Comparison of ENCODE assay signal across 8 cellular contexts in genomic region chr14:91996951-91997371, GRCh38. TPM values are rescaled to one million over a fixed set of nuclear protein-coding genes. Genes with fewer than 3 reads are reported as not detected.
A peak's percentile ranks its signal among the peaks of the same experiment; 100 is the strongest.
DNase-seq lines count a peak whose midpoint lies in the region; ATAC-seq, FAIRE-seq and TF ChIP-seq lines count a peak whose summit lies in the region.

No MANE protein-coding gene starts in this region.

- CTCF ChIA-PET in BJ (lab: Yijun Ruan, JAX) = interaction anchor here (0.5 to 2.0 kb wide), 20 partner anchors 8 to 668 kb away, joined by 3 to 18 read pairs (median 4); no protein-coding TSS in a partner anchor

- intact Hi-C loops in kidney (cut with DNase I) = no loop called here

- FAIRE-seq in GM18507 (lab: Jason Lieb, UNC) = peak; percentile 81
- peak; percentile 97 for FAIRE-seq in kidney (lab: Jason Lieb, UNC)

- TF ChIP-seq POLR2A in tibial nerve (IDR thresholded peaks at IDR 0.05) = no peak

- no peak overlapping the region for H3K9ac ChIP-seq in kidney (ENCODE audit: low read length in 2 of 2)

- POLR2A ChIA-PET in BJ (lab: Charles Lee) = no interaction called here

- H3K4me1 ChIP-seq in kidney (ENCODE audit: control insufficient read depth in 1 of 2, insufficient read depth in 1 of 2, low read depth in 1 of 2, low read length in 2 of 2) (peaks cover 0 to 2% of the 10 kb centered on the region in 2 donors), tibial nerve (peaks cover 0 to 16% (median 0%) of the 10 kb centered on the region in 4 donors)

- DNase-seq in BJ (ENCODE audit: low read depth) (peak; percentile 85), GM18507 (ENCODE audit: extremely low spot score, insufficient read length, low read depth) (no peak), NCI-H446 treated with DMSO at 0.1 percent for 48 hours (lab: John Stamatoyannopoulos, UW) (peak; percentile 16), T47D (ENCODE audit: low read depth in 1 of 2, low spot score in 1 of 2) (peak; percentile 6 to 66), kidney (no peak), tibial nerve (ENCODE audit: low spot score in 2 of 2) (peak in 1 of 2 donors; percentile 20)

- TF ChIP-seq CTCF in BJ (IDR thresholded peaks at IDR 0.05; ENCODE audit: insufficient read depth, low read depth, low read length) (peak; percentile 71), kidney (IDR thresholded peaks at IDR 0.05; ENCODE audit: borderline replicate concordance, extremely low read depth, insufficient read depth) (peak; percentile 57), tibial nerve (IDR thresholded peaks at IDR 0.05) (peak; percentile 47 to 74 (median 58))

- ATAC-seq in HG02642 (IDR thresholded peaks at IDR 0.05; ENCODE audit: poor library complexity, unreplicated experiment) (no peak), HG03432 (IDR thresholded peaks at IDR 0.05; ENCODE audit: unreplicated experiment) (no peak)

- H3K4me3 ChIP-seq in BJ (ENCODE audit: low read depth, low read length) (no peak overlapping the region), kidney (ENCODE audit: low read length in 2 of 2) (no peak overlapping the region), tibial nerve (no peak overlapping the region)

- peak overlapping the region in 1 of 2 donors; percentile 41 for H3K27ac ChIP-seq in kidney (ENCODE audit: low read depth in 2 of 2, low read length in 2 of 2)
- peak overlapping the region in 1 of 4 donors; percentile 56 for H3K27ac ChIP-seq in tibial nerve

- 22 to 27% methylated on average over 2 of the region's 2 CpGs for WGBS in tibial nerve, 2 donors

- TF ChIP-seq EP300 in tibial nerve (IDR thresholded peaks at IDR 0.05) = no peak

- in situ Hi-C loops in T47D (cut with HindIII; ENCODE audit: low pct_unique_long_range_greater_than_20kb, low sequenced_read_pairs) = no loop called here

- H3K36me3 ChIP-seq in BJ (ENCODE audit: control insufficient read depth, insufficient read depth, low read length) = no peaks in the 10 kb centered on the region; the same call in 1 of the 2 replicates
- H3K36me3 ChIP-seq in kidney (ENCODE audit: control insufficient read depth in 1 of 2, insufficient read depth in 2 of 2, low read length in 2 of 2) = peaks cover 4 to 14% of the 10 kb centered on the region in 2 donors
- H3K36me3 ChIP-seq in tibial nerve = peaks cover 0 to 48% (median 0%) of the 10 kb centered on the region in 3 donors

- H3K9me3 ChIP-seq in kidney (ENCODE audit: control insufficient read depth in 1 of 2, low read length in 2 of 2) (no peaks in the 10 kb centered on the region), tibial nerve (no peaks in the 10 kb centered on the region)

- H3K27me3 ChIP-seq in BJ (ENCODE audit: control insufficient read depth, insufficient read depth, low read length) (no peaks in the 10 kb centered on the region), tibial nerve (no peaks in the 10 kb centered on the region)

RNA-seq across cellular contexts. Expression of gene TRIP11, which starts 42.9 kb away (rescaled TPM):
- polyA plus RNA-seq in BJ (2011; rRNA removed) (14.7 and 20.2 TPM in 2 replicates), kidney (ENCODE audit: insufficient read depth, low read depth, low replicate concordance) (6.2 TPM)
- 44.9 and 50.0 TPM in 2 replicates for polyA minus RNA-seq in BJ (2011; rRNA and poly(A)+ RNA removed)
- total RNA-seq in kidney (71.5 TPM), tibial nerve (10 to 100 TPM; 26.9 to 33.5 (median 33.3) TPM)

RNA-seq across cellular contexts. Expression of gene FBLN5, which starts 49.5 kb away (rescaled TPM):
- polyA plus RNA-seq in BJ (2011; rRNA removed) = 135 and 158 TPM in 2 replicates
- 63.6 and 91.5 TPM in 2 replicates for polyA minus RNA-seq in BJ (2011; rRNA and poly(A)+ RNA removed)
- 99.0 TPM for total RNA-seq in kidney
- 75.2 TPM for polyA plus RNA-seq in kidney (ENCODE audit: insufficient read depth, low read depth, low replicate concordance)
- 100 to 1,000 TPM; 109 to 215 (median 186) TPM for total RNA-seq in tibial nerve

Comparison
In these comparisons a context has a peak if more than half of its experiments do, and no peak if none do; other contexts are left out.
1. DNase-seq: peak in BJ (single experiment), NCI-H446 treated with DMSO at 0.1 percent for 48 hours (single experiment) and T47D (2 of 2); none in GM18507 (single experiment) and kidney (single experiment).
2. Peak in every context shown above with its lines, with median percentiles within 50 percentile points of each other: CTCF ChIP-seq.